Comparison of ENCODE assay signal across 12 cellular contexts in genomic region chr19:51181913-51182419, GRCh38. TPM values are rescaled to one million over a fixed set of nuclear protein-coding genes. Genes with fewer than 3 reads are reported as not detected.
DNase-seq lines count a peak whose midpoint lies in the region; ATAC-seq and TF ChIP-seq lines count a peak whose summit lies in the region.
"Had no signal": no experiment of that assay in that cellular context is flagged by ENCODE, and none has a peak within 500 bp of the region (broad histone marks: within the 10 kb centered on the region; RNA-seq: fewer than 3 reads in every experiment).

No MANE protein-coding gene starts in this region.

- H3K36me3 Mint-ChIP-seq in activated CD4-positive, alpha-beta memory T cell treated with anti-CD3 and anti-CD28 coated beads, Interleukin-2, amount 10 ng/mL, durations not matched to agents 7 days and 5 days (ENCODE audit: low read depth), result no peaks in the 10 kb centered on the region
- H3K36me3 Mint-ChIP-seq in activated CD4-positive, alpha-beta memory T cell treated with anti-CD3 and anti-CD28 coated beads for 36 hours, result no peaks in the 10 kb centered on the region
- no peaks in the 10 kb centered on the region for H3K36me3 Mint-ChIP-seq in chondrocyte (ENCODE audit: low read depth)
- H3K36me3 Mint-ChIP-seq: brain had no signal

- H3K27ac Mint-ChIP-seq in activated CD4-positive, alpha-beta memory T cell treated with anti-CD3 and anti-CD28 coated beads, Interleukin-2, amount 10 ng/mL, durations not matched to agents 7 days and 5 days, result peak overlapping the region; percentile 56
- H3K27ac Mint-ChIP-seq in activated CD4-positive, alpha-beta memory T cell treated with anti-CD3 and anti-CD28 coated beads for 36 hours, result no peak overlapping the region
- no peak overlapping the region for H3K27ac Mint-ChIP-seq in chondrocyte (ENCODE audit: unreplicated experiment)
- H3K27ac Mint-ChIP-seq: brain had no signal

- DNase-seq in activated CD4-positive, alpha-beta memory T cell treated with anti-CD3 and anti-CD28 coated beads, Interleukin-2, amount 10 ng/mL, durations not matched to agents 7 days and 5 days, result no peak
- DNase-seq in activated CD4-positive, alpha-beta memory T cell treated with anti-CD3 and anti-CD28 coated beads for 36 hours, result no peak
- DNase-seq in NOMO-1 (lab: John Stamatoyannopoulos, UW; ENCODE audit: unreplicated experiment in 2 of 2) (peak; percentile 64 to 75), chondrocyte (ENCODE audit: low spot score) (peak; percentile 60), DMS153 treated with DMSO at 0.1 percent for 48 hours (lab: John Stamatoyannopoulos, UW; ENCODE audit: unreplicated experiment) (no peak)
- DNase-seq in stimulated activated CD8-positive, alpha-beta memory T cell treated with anti-CD3 and anti-CD28 coated beads, Interleukin-4, amount 100 ng/mL, for 48 hours, result peak; percentile 57
- DNase-seq: DMS79, NCI-H2171, occipital lobe had no signal

- H3K4me1 Mint-ChIP-seq in activated CD4-positive, alpha-beta memory T cell treated with anti-CD3 and anti-CD28 coated beads, Interleukin-2, amount 10 ng/mL, durations not matched to agents 7 days and 5 days, result peaks cover 17% of the 10 kb centered on the region
- no peaks in the 10 kb centered on the region for H3K4me1 Mint-ChIP-seq in activated CD4-positive, alpha-beta memory T cell treated with anti-CD3 and anti-CD28 coated beads for 36 hours (ENCODE audit: low read depth)
- no peaks in the 10 kb centered on the region for H3K4me1 Mint-ChIP-seq in chondrocyte (ENCODE audit: low read depth)
- H3K4me1 Mint-ChIP-seq: brain had no signal

- peak overlapping the region; percentile 48 for H3K4me3 Mint-ChIP-seq in activated CD4-positive, alpha-beta memory T cell treated with anti-CD3 and anti-CD28 coated beads, Interleukin-2, amount 10 ng/mL, durations not matched to agents 7 days and 5 days
- H3K4me3 Mint-ChIP-seq in activated CD4-positive, alpha-beta memory T cell treated with anti-CD3 and anti-CD28 coated beads for 36 hours, result no peak overlapping the region
- no peak overlapping the region for H3K4me3 Mint-ChIP-seq in chondrocyte (ENCODE audit: unreplicated experiment)

- ATAC-seq in HG02642 (IDR thresholded peaks at IDR 0.05; ENCODE audit: poor library complexity, unreplicated experiment) (no peak), HG02973 (IDR thresholded peaks at IDR 0.05; ENCODE audit: unreplicated experiment) (no peak)

- intact Hi-C loops in activated CD4-positive, alpha-beta memory T cell treated with anti-CD3 and anti-CD28 coated beads for 36 hours (cut with micrococcal nuclease), result no loop called here

- H3K27me3 Mint-ChIP-seq in activated CD4-positive, alpha-beta memory T cell treated with anti-CD3 and anti-CD28 coated beads, Interleukin-2, amount 10 ng/mL, durations not matched to agents 7 days and 5 days, result peaks cover 30% of the 10 kb centered on the region
- H3K27me3 Mint-ChIP-seq in activated CD4-positive, alpha-beta memory T cell treated with anti-CD3 and anti-CD28 coated beads for 36 hours, result peaks cover 17% of the 10 kb centered on the region
- H3K27me3 Mint-ChIP-seq in chondrocyte (ENCODE audit: low read depth), result peaks cover 7% of the 10 kb centered on the region

- POLR2A ChIA-PET in activated CD4-positive, alpha-beta memory T cell treated with anti-CD3 and anti-CD28 coated beads, Interleukin-2, amount 10 ng/mL, durations not matched to agents 7 days and 5 days (lab: Charles Lee), result interaction anchor here (0.6 kb wide), 1 partner anchor 387 kb away, joined by 3 read pairs; no protein-coding TSS in a partner anchor
- POLR2A ChIA-PET in activated CD4-positive, alpha-beta memory T cell treated with anti-CD3 and anti-CD28 coated beads for 36 hours (lab: Charles Lee), result no interaction called here

- TF ChIP-seq CTCF in chondrocyte (IDR thresholded peaks at IDR 0.05), result no peak

- H3K9me3 Mint-ChIP-seq in activated CD4-positive, alpha-beta memory T cell treated with anti-CD3 and anti-CD28 coated beads, Interleukin-2, amount 10 ng/mL, durations not matched to agents 7 days and 5 days, result no peaks in the 10 kb centered on the region
- no peaks in the 10 kb centered on the region for H3K9me3 Mint-ChIP-seq in activated CD4-positive, alpha-beta memory T cell treated with anti-CD3 and anti-CD28 coated beads for 36 hours
- no peaks in the 10 kb centered on the region for H3K9me3 Mint-ChIP-seq in chondrocyte (ENCODE audit: low read depth)

- CTCF ChIA-PET in activated CD4-positive, alpha-beta memory T cell treated with anti-CD3 and anti-CD28 coated beads, Interleukin-2, amount 10 ng/mL, durations not matched to agents 7 days and 5 days (lab: Charles Lee), result no interaction called here
- CTCF ChIA-PET in activated CD4-positive, alpha-beta memory T cell treated with anti-CD3 and anti-CD28 coated beads for 36 hours (lab: Charles Lee), result no interaction called here

RNA-seq across cellular contexts. Expression of gene SIGLEC7, which starts 39.9 kb away (rescaled TPM):
- total RNA-seq in activated CD4-positive, alpha-beta memory T cell treated with anti-CD3 and anti-CD28 coated beads, Interleukin-2, amount 10 ng/mL, durations not matched to agents 7 days and 5 days, result not detected
- not detected for total RNA-seq in activated CD4-positive, alpha-beta memory T cell treated with anti-CD3 and anti-CD28 coated beads for 36 hours
- total RNA-seq in chondrocyte, result not detected in 3 replicates

RNA-seq across cellular contexts. Expression of gene CD33, which starts 42.9 kb away (rescaled TPM):
- total RNA-seq in activated CD4-positive, alpha-beta memory T cell treated with anti-CD3 and anti-CD28 coated beads, Interleukin-2, amount 10 ng/mL, durations not matched to agents 7 days and 5 days, result 10 to 100 TPM; 21.1 to 23.7 TPM
- total RNA-seq in activated CD4-positive, alpha-beta memory T cell treated with anti-CD3 and anti-CD28 coated beads for 36 hours, result under 1 TPM; 0.43 to 0.65 TPM
- total RNA-seq in chondrocyte, result not detected in 3 replicates

RNA-seq across cellular contexts. Expression of gene SIGLEC9, which starts 57.3 kb away (rescaled TPM):
- total RNA-seq in activated CD4-positive, alpha-beta memory T cell treated with anti-CD3 and anti-CD28 coated beads, Interleukin-2, amount 10 ng/mL, durations not matched to agents 7 days and 5 days, result 1 to 10 TPM; 1.1 to 1.7 TPM
- 1 to 10 TPM; 1.3 to 1.4 TPM for total RNA-seq in activated CD4-positive, alpha-beta memory T cell treated with anti-CD3 and anti-CD28 coated beads for 36 hours
- total RNA-seq in chondrocyte, result not detected in 3 replicates

Comparison
In these comparisons a context has a peak if more than half of its experiments do, and no peak if none do; other contexts are left out.
1. RNA of gene CD33, which starts 42.9 kb away (total RNA-seq): 21.1 to 23.7 TPM in activated CD4-positive, alpha-beta memory T cell treated with anti-CD3 and anti-CD28 coated beads, Interleukin-2, amount 10 ng/mL, durations not matched to agents 7 days and 5 days; 0.43 to 0.65 TPM in activated CD4-positive, alpha-beta memory T cell treated with anti-CD3 and anti-CD28 coated beads for 36 hours and not detected in chondrocyte; every median in the first group is over 10 times any median in the second.
2. DNase-seq: peak in NOMO-1 (2 of 2), chondrocyte (single experiment) and stimulated activated CD8-positive, alpha-beta memory T cell treated with anti-CD3 and anti-CD28 coated beads, Interleukin-4, amount 100 ng/mL, for 48 hours (single experiment); none in activated CD4-positive, alpha-beta memory T cell treated with anti-CD3 and anti-CD28 coated beads, Interleukin-2, amount 10 ng/mL, durations not matched to agents 7 days and 5 days (single experiment), activated CD4-positive, alpha-beta memory T cell treated with anti-CD3 and anti-CD28 coated beads for 36 hours (single experiment) and DMS153 treated with DMSO at 0.1 percent for 48 hours (single experiment).